In the genomic region with DNA sequence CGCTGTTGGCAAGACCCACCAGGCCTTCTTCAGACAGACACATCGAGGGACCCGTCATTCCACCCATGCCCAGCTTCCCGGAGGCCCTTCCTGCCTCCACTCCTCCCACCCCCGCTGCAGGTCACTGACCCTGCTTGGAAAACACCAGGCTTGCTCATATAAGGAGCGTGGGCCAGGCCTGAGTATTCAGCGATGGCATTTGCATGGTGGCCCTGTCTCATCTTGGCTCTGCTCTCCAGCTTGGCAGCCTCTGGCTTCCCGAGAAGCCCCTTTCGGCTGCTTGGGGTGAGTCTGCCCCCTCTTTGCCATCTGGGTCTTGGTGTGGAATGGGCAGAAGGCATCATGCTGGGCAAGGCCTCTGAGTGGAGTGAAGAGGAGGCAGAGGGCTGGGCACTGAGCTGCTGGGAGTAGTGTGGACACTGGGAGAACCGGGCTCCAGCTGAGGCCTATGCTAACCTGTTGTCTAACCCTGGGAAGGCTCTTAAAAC, we compare ENCODE assay signal across 18 cellular contexts. TPM values are rescaled to one million over a fixed set of nuclear protein-coding genes. Genes with fewer than 3 reads are reported as not detected.
DNase-seq lines count a peak whose midpoint lies in the region; ATAC-seq and TF ChIP-seq lines count a peak whose summit lies in the region.
"Had no signal": no experiment of that assay in that cellular context is flagged by ENCODE, and none has a peak within 500 bp of the region (broad histone marks: within the 10 kb centered on the region; RNA-seq: fewer than 3 reads in every experiment).

A gene with protein sequence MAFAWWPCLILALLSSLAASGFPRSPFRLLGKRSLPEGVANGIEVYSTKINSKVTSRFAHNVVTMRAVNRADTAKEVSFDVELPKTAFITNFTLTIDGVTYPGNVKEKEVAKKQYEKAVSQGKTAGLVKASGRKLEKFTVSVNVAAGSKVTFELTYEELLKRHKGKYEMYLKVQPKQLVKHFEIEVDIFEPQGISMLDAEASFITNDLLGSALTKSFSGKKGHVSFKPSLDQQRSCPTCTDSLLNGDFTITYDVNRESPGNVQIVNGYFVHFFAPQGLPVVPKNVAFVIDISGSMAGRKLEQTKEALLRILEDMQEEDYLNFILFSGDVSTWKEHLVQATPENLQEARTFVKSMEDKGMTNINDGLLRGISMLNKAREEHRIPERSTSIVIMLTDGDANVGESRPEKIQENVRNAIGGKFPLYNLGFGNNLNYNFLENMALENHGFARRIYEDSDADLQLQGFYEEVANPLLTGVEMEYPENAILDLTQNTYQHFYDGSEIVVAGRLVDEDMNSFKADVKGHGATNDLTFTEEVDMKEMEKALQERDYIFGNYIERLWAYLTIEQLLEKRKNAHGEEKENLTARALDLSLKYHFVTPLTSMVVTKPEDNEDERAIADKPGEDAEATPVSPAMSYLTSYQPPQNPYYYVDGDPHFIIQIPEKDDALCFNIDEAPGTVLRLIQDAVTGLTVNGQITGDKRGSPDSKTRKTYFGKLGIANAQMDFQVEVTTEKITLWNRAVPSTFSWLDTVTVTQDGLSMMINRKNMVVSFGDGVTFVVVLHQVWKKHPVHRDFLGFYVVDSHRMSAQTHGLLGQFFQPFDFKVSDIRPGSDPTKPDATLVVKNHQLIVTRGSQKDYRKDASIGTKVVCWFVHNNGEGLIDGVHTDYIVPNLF (plus strand): TSS at position 185 of the 488 bp plus-strand sequence. CDS start 8 bp downstream, at position 193.

- H4K8ac ChIP-seq in H9 (replicated peaks; ENCODE audit: insufficient read length, low read depth, low read length) = no peak within 1 kb of the TSS

- H3K4ac ChIP-seq in H9 (ENCODE audit: low read depth, low read length) = no peak within 1 kb of the TSS

- H2BK20ac ChIP-seq in H9 (ENCODE audit: low read depth, low read length, poor library complexity, severe bottlenecking) = no peak within 1 kb of the TSS

- H4K91ac ChIP-seq in H9 (ENCODE audit: insufficient read length, low read depth, low read length) = no peak within 1 kb of the TSS

- H2AK5ac ChIP-seq in H9 (ENCODE audit: insufficient read length, low read length) = no peak within 1 kb of the TSS

- no peak for TF ChIP-seq EP300 in sigmoid colon (IDR thresholded peaks at IDR 0.05)

- no peak for TF ChIP-seq POLR2A in sigmoid colon (IDR thresholded peaks at IDR 0.05)

- no peak within 1 kb of the TSS for H3K14ac ChIP-seq in H9 (ENCODE audit: insufficient read depth, low read length)

- ATAC-seq in activated T-cell treated with anti-CD3 and anti-CD28 coated beads, Interleukin-2, amount 50 U/mL, for 72 hours (replicated peaks in 1 of 2) = no peak

- H3K4me3 ChIP-seq in liver (ENCODE audit: low read depth in 1 of 3, low read length in 3 of 3) = peak within 1 kb of the TSS; percentile 50 to 68 (median 52)
- no peak within 1 kb of the TSS for H3K4me3 ChIP-seq in sigmoid colon
- H3K4me3 ChIP-seq: SJSA1 had no signal

- no peak within 1 kb of the TSS for H3K4me2 ChIP-seq in H9 (ENCODE audit: insufficient read depth, insufficient read length, low read length)

- H3K36me3 Mint-ChIP-seq in chondrocyte (ENCODE audit: low read depth) (no peaks in the 10 kb centered on the region), H9 (ENCODE audit: insufficient read depth in 1 of 3, low read depth in 3 of 3) (no peaks in the 10 kb centered on the region; a peak in 1 of 7 replicates)
- no peaks in the 10 kb centered on the region for H3K36me3 Mint-ChIP-seq in activated T-cell treated with anti-CD3 and anti-CD28 coated beads, Interleukin-2, amount 50 U/mL, for 72 hours (ENCODE audit: insufficient read depth in 2 of 2)

- H3K9me3 Mint-ChIP-seq in chondrocyte (ENCODE audit: low read depth) (no peaks in the 10 kb centered on the region), H9 (no peaks in the 10 kb centered on the region; a peak in 1 of 5 replicates)
- H3K9me3 Mint-ChIP-seq in activated T-cell treated with anti-CD3 and anti-CD28 coated beads, Interleukin-2, amount 50 U/mL, for 72 hours = no peaks in the 10 kb centered on the region

- no peak within 1 kb of the TSS for H3K56ac ChIP-seq in H9 (ENCODE audit: insufficient read length, low read depth, low read length)

- no peak within 1 kb of the TSS for H2AFZ ChIP-seq in H9 (ENCODE audit: low read length)

- H3K23me2 ChIP-seq in H9 (ENCODE audit: insufficient read length, low read depth, low read length, poor library complexity, severe bottlenecking) = no peaks in the 10 kb centered on the region

- TF ChIP-seq RAD21 in liver (IDR thresholded peaks at IDR 0.05) = peak in 1 of 2 donors; percentile 19

- intact Hi-C loops in sigmoid colon (cut with DNase I) = no loop called here

- peak within 1 kb of the TSS; percentile 77 to 97 for H3K27ac ChIP-seq in liver (ENCODE audit: low read depth in 1 of 2, low read length in 2 of 2)
- no peak within 1 kb of the TSS for H3K27ac ChIP-seq in H9 (ENCODE audit: insufficient read length, low read depth, low read length)
- no peak within 1 kb of the TSS for H3K27ac ChIP-seq in sigmoid colon
- H3K27ac ChIP-seq: HL-60, SJSA1 had no signal

- no peak within 1 kb of the TSS for H2BK12ac ChIP-seq in H9 (ENCODE audit: insufficient read length, low read depth, low read length)

- H3K27me3 Mint-ChIP-seq in chondrocyte (ENCODE audit: low read depth) (no peaks in the 10 kb centered on the region), H9 (ENCODE audit: low read depth) (peaks cover 2% of the 10 kb centered on the region)
- no peaks in the 10 kb centered on the region for H3K27me3 Mint-ChIP-seq in activated T-cell treated with anti-CD3 and anti-CD28 coated beads, Interleukin-2, amount 50 U/mL, for 72 hours (ENCODE audit: low read depth)

- H3K79me1 ChIP-seq in H9 (ENCODE audit: insufficient read depth, low read depth, low read length, poor library complexity, severe bottlenecking) = no peaks in the 10 kb centered on the region

- TF ChIP-seq CTCF in chondrocyte (IDR thresholded peaks at IDR 0.05) (no peak), liver (IDR thresholded peaks at IDR 0.05; ENCODE audit: low read depth, low read length, missing input control) (no peak), H9 (conservative IDR thresholded peaks at IDR 0.05) (no peak), sigmoid colon (IDR thresholded peaks at IDR 0.05) (no peak)

- DNase-seq in EH (ENCODE audit: low read depth) (peak; percentile 15), chondrocyte (ENCODE audit: low spot score) (no peak), retina (peak; percentile 30), H9 (no peak), HK-2 (ENCODE audit: unreplicated experiment) (no peak), sigmoid colon (no peak)
- DNase-seq in activated T-cell treated with anti-CD3 and anti-CD28 coated beads, Interleukin-2, amount 50 U/mL, for 72 hours = no peak
- DNase-seq: DMS53, H7, NCI-H1105 treated with DMSO at 0.1 percent for 48 hours, NCI-H187, NCI-H526 treated with DMSO at 0.1 percent for 48 hours had no signal

- H3K23ac ChIP-seq in H9 (ENCODE audit: insufficient read length, low read depth, low read length) = no peak within 1 kb of the TSS

- H2BK15ac ChIP-seq in H9 (ENCODE audit: low read depth, low read length) = no peak within 1 kb of the TSS

- H3K9ac ChIP-seq in liver (ENCODE audit: low read depth in 1 of 2, low read length in 2 of 2) = peak within 1 kb of the TSS; percentile 10 to 80
- no peak within 1 kb of the TSS for H3K9ac ChIP-seq in H9 (ENCODE audit: extremely low read depth, insufficient read length, low read length)

- H4K5ac ChIP-seq in H9 (ENCODE audit: insufficient read length, low read depth, low read length) = no peak within 1 kb of the TSS

- 26% methylated on average over 10 of the region's 10 CpGs for WGBS in liver
- no CpG with 5 or more reads among the region's 10 CpGs for WGBS in H9 (ENCODE audit: extremely low coverage, insufficient read length, low lambda C conversion rate)
- WGBS in sigmoid colon, 2 donors = 83 to 87% methylated on average over 10 of the region's 10 CpGs

- H3K4me1 ChIP-seq in liver (ENCODE audit: control insufficient read depth in 4 of 4, insufficient read depth in 4 of 4, low read length in 3 of 4) (peaks cover 27 to 89% (median 70%) of the 10 kb centered on the region in 4 donors), H9 (ENCODE audit: insufficient read depth, low read length) (no peaks in the 10 kb centered on the region), sigmoid colon (no peaks in the 10 kb centered on the region)
- H3K4me1 ChIP-seq: SJSA1 had no signal

- H3K4me1 Mint-ChIP-seq in chondrocyte (ENCODE audit: low read depth) (peaks cover 26% of the 10 kb centered on the region), H9 (peaks cover 6 to 8% of the 10 kb centered on the region in 2 experiments; a peak in 3 of 4 replicates)
- no peaks in the 10 kb centered on the region for H3K4me1 Mint-ChIP-seq in activated T-cell treated with anti-CD3 and anti-CD28 coated beads, Interleukin-2, amount 50 U/mL, for 72 hours (ENCODE audit: low read depth)

- no peaks in the 10 kb centered on the region for H3K9me3 ChIP-seq in liver (ENCODE audit: control insufficient read depth in 4 of 4, low read length in 3 of 4)
- no peaks in the 10 kb centered on the region for H3K9me3 ChIP-seq in H9 (ENCODE audit: control insufficient read depth, low read depth, low read length)
- no peaks in the 10 kb centered on the region for H3K9me3 ChIP-seq in sigmoid colon
- H3K9me3 ChIP-seq: SJSA1 had no signal

- no peak within 1 kb of the TSS for H3K4me3 Mint-ChIP-seq in chondrocyte (ENCODE audit: unreplicated experiment)
- no peak within 1 kb of the TSS for H3K4me3 Mint-ChIP-seq in H9
- H3K4me3 Mint-ChIP-seq in activated T-cell treated with anti-CD3 and anti-CD28 coated beads, Interleukin-2, amount 50 U/mL, for 72 hours = no peak within 1 kb of the TSS

- H4K20me1 ChIP-seq in H9 (ENCODE audit: control insufficient read depth, insufficient read depth, insufficient read length) = no peaks in the 10 kb centered on the region

- no peak within 1 kb of the TSS for H3K18ac ChIP-seq in H9 (ENCODE audit: insufficient read length, low read depth, low read length)

- H2BK5ac ChIP-seq in H9 (ENCODE audit: insufficient read length, low read length) = no peak within 1 kb of the TSS

- H3K79me2 ChIP-seq in H9 (ENCODE audit: insufficient read depth, low read length) = no peaks in the 10 kb centered on the region

- H3K27me3 ChIP-seq in liver (ENCODE audit: control insufficient read depth in 4 of 4, insufficient read depth in 4 of 4, low read length in 3 of 4) (no peaks in the 10 kb centered on the region), H9 (ENCODE audit: insufficient read depth, low read length) (no peaks in the 10 kb centered on the region), sigmoid colon (no peaks in the 10 kb centered on the region)
- H3K27me3 ChIP-seq: SJSA1 had no signal

- H3T11ph ChIP-seq in H9 (ENCODE audit: low read length) = no peak within 1 kb of the TSS

- H3K36me3 ChIP-seq in liver (ENCODE audit: control insufficient read depth in 4 of 4, insufficient read depth in 3 of 4, low read depth in 1 of 4, low read length in 3 of 4) = peaks cover 10 to 44% (median 34%) of the 10 kb centered on the region in 4 donors
- H3K36me3 ChIP-seq in sigmoid colon = no peaks in the 10 kb centered on the region
- H3K36me3 ChIP-seq: SJSA1 had no signal

- H3K27ac Mint-ChIP-seq in chondrocyte (ENCODE audit: unreplicated experiment) = no peak within 1 kb of the TSS
- H3K27ac Mint-ChIP-seq in H9 = no peak within 1 kb of the TSS
- no peak within 1 kb of the TSS for H3K27ac Mint-ChIP-seq in activated T-cell treated with anti-CD3 and anti-CD28 coated beads, Interleukin-2, amount 50 U/mL, for 72 hours

- no peak within 1 kb of the TSS for H2BK120ac ChIP-seq in H9 (ENCODE audit: low read depth, low read length, poor library complexity, severe bottlenecking)

RNA-seq across cellular contexts. Expression of the gene that starts here (rescaled TPM):
- total RNA-seq in chondrocyte (3.5 to 17.8 TPM (median 16.9 TPM) in 3 replicates), liver (1,000 to 10,000 TPM in 1 of 2 donors, 100 to 1,000 TPM in 1; 507 to 1,075 TPM), H9 (2021) (not detected in 2 replicates), sigmoid colon (1 to 10 TPM in 1 of 4 donors, under 1 TPM in 2, not detected in 1; 0.14 to 2.3 (median 0.36) TPM)
- polyA plus RNA-seq in liver (1,000 to 10,000 TPM in 1 of 2 donors, 100 to 1,000 TPM in 1; 743 to 1,326 TPM), sigmoid colon (under 1 TPM in 1 of 3 donors, not detected in 2; 0.95 TPM)
- not detected for total RNA-seq in activated T-cell treated with anti-CD3 and anti-CD28 coated beads, Interleukin-2, amount 50 U/mL, for 72 hours
- total RNA-seq: A673, H7, OCI-LY7, RPMI7951 had no signal

Comparison
In these comparisons a context has a peak if more than half of its experiments do, and no peak if none do; other contexts are left out.
1. RNA of the gene that starts here (total RNA-seq): 507 to 1,075 TPM in liver; 3.5 to 17.8 TPM in chondrocyte, 0.14 to 2.3 TPM in sigmoid colon, not detected in H9 and not detected in activated T-cell treated with anti-CD3 and anti-CD28 coated beads, Interleukin-2, amount 50 U/mL, for 72 hours; every median in the first group is over 10 times any median in the second.
2. RNA of the gene that starts here (polyA plus RNA-seq): 743 to 1,326 TPM in liver; 0.95 TPM in sigmoid colon; every median in the first group is over 100 times any median in the second.
3. DNase-seq: peak in EH (single experiment) and retina (single experiment); none in chondrocyte (single experiment), H9 (single experiment), HK-2 (single experiment), sigmoid colon (single experiment) and activated T-cell treated with anti-CD3 and anti-CD28 coated beads, Interleukin-2, amount 50 U/mL, for 72 hours (0 of 2).
4. H3K27ac ChIP-seq: peak in liver (2 of 2); none in H9 (single experiment) and sigmoid colon (0 of 4).
5. H3K4me3 ChIP-seq: peak in liver (3 of 3); none in sigmoid colon (0 of 4).